Comparison of ENCODE assay signal across 11 cellular contexts in genomic region chr2:85421706-85422457, GRCh38. TPM values are rescaled to one million over a fixed set of nuclear protein-coding genes. Genes with fewer than 3 reads are reported as not detected.
DNase-seq lines count a peak whose midpoint lies in the region; ATAC-seq and TF ChIP-seq lines count a peak whose summit lies in the region.
"Had no signal": no experiment of that assay in that cellular context is flagged by ENCODE, and none has a peak within 500 bp of the region (broad histone marks: within the 10 kb centered on the region; RNA-seq: fewer than 3 reads in every experiment).

No MANE protein-coding gene starts in this region.

- H3K36me3 ChIP-seq in body of pancreas (replicated peaks in 1 of 2; ENCODE audit: insufficient read depth in 1 of 2, low read depth in 2 of 2), result no peaks in the 10 kb centered on the region
- no peaks in the 10 kb centered on the region for H3K36me3 ChIP-seq in mucosa of descending colon (ENCODE audit: low read depth)

- H3K9me3 ChIP-seq in body of pancreas (peaks cover 0 to 2% (median 0%) of the 10 kb centered on the region in 3 donors), mucosa of descending colon (no peaks in the 10 kb centered on the region)

- WGBS in body of pancreas, 2 donors, result 51 to 52% methylated on average over 3 of the region's 3 CpGs

- no peak for ATAC-seq in activated naive CD8-positive, alpha-beta T cell treated with anti-CD3 and anti-CD28 coated beads, Interleukin-2, amount 10 ng/mL, durations not matched to agents 7 days and 5 days (ENCODE audit: low read depth)
- peak; percentile 54 for ATAC-seq in body of pancreas
- peak; percentile 19 for ATAC-seq in mucosa of descending colon
- ATAC-seq in HG03442 (IDR thresholded peaks at IDR 0.05; ENCODE audit: unreplicated experiment), result no peak

- no peak overlapping the region for H3K4me3 Mint-ChIP-seq in activated naive CD8-positive, alpha-beta T cell treated with anti-CD3 and anti-CD28 coated beads, Interleukin-2, amount 10 ng/mL, durations not matched to agents 7 days and 5 days
- no peak overlapping the region for H3K4me3 Mint-ChIP-seq in activated naive CD8-positive, alpha-beta T cell treated with anti-CD3 and anti-CD28 coated beads for 36 hours
- peak overlapping the region; percentile 68 for H3K4me3 Mint-ChIP-seq in type B pancreatic cell

- H3K4me3 ChIP-seq in body of pancreas, result no peak overlapping the region
- H3K4me3 ChIP-seq in mucosa of descending colon, result no peak overlapping the region

- POLR2A ChIA-PET in activated naive CD8-positive, alpha-beta T cell treated with anti-CD3 and anti-CD28 coated beads, Interleukin-2, amount 10 ng/mL, durations not matched to agents 7 days and 5 days (lab: Charles Lee), result interaction anchor here (0.9 to 6.7 kb wide), 4 partner anchors 13 to 129 kb away, joined by 5 to 113 read pairs (median 56); partner anchors contain the start of genes CAPG and MAT2A

- no peaks in the 10 kb centered on the region for H3K9me3 Mint-ChIP-seq in activated naive CD8-positive, alpha-beta T cell treated with anti-CD3 and anti-CD28 coated beads, Interleukin-2, amount 10 ng/mL, durations not matched to agents 7 days and 5 days
- H3K9me3 Mint-ChIP-seq in activated naive CD8-positive, alpha-beta T cell treated with anti-CD3 and anti-CD28 coated beads for 36 hours, result no peaks in the 10 kb centered on the region
- H3K9me3 Mint-ChIP-seq in type B pancreatic cell, result no peaks in the 10 kb centered on the region

- peak overlapping the region; percentile 91 to 96 (median 94) for H3K27ac ChIP-seq in body of pancreas

- TF ChIP-seq POLR2A in body of pancreas (IDR thresholded peaks at IDR 0.05), result no peak

- H3K4me1 ChIP-seq in body of pancreas (peaks cover 87% of the 10 kb centered on the region), mucosa of descending colon (ENCODE audit: low read depth) (peaks cover 31% of the 10 kb centered on the region)

- H3K27ac Mint-ChIP-seq in activated naive CD8-positive, alpha-beta T cell treated with anti-CD3 and anti-CD28 coated beads, Interleukin-2, amount 10 ng/mL, durations not matched to agents 7 days and 5 days, result peak overlapping the region; percentile 47
- H3K27ac Mint-ChIP-seq in activated naive CD8-positive, alpha-beta T cell treated with anti-CD3 and anti-CD28 coated beads for 36 hours, result no peak overlapping the region
- peak overlapping the region; percentile 83 for H3K27ac Mint-ChIP-seq in type B pancreatic cell

- no peaks in the 10 kb centered on the region for H3K27me3 ChIP-seq in body of pancreas

- peaks cover 28% of the 10 kb centered on the region for H3K4me1 Mint-ChIP-seq in activated naive CD8-positive, alpha-beta T cell treated with anti-CD3 and anti-CD28 coated beads, Interleukin-2, amount 10 ng/mL, durations not matched to agents 7 days and 5 days
- H3K4me1 Mint-ChIP-seq in activated naive CD8-positive, alpha-beta T cell treated with anti-CD3 and anti-CD28 coated beads for 36 hours, result peaks cover 23% of the 10 kb centered on the region
- H3K4me1 Mint-ChIP-seq in type B pancreatic cell (ENCODE audit: unreplicated experiment), result peaks cover 34% of the 10 kb centered on the region

- DNase-seq in activated naive CD8-positive, alpha-beta T cell treated with anti-CD3 and anti-CD28 coated beads, Interleukin-2, amount 10 ng/mL, durations not matched to agents 7 days and 5 days, result no peak
- DNase-seq in activated naive CD8-positive, alpha-beta T cell treated with anti-CD3 and anti-CD28 coated beads for 36 hours, result no peak
- DNase-seq in body of pancreas (peak; percentile 69 to 83 (median 76)), mucosa of descending colon (no peak), type B pancreatic cell (ENCODE audit: extremely low spot score, unreplicated experiment) (no peak), SIG-M5 treated with dmso at 0.1 percent for 504 hours (lab: John Stamatoyannopoulos, UW; ENCODE audit: unreplicated experiment) (no peak), posterior vena cava (ENCODE audit: low spot score) (no peak)
- DNase-seq: activated CD4-positive, alpha-beta T cell treated with anti-CD3 and anti-CD28 coated beads for 1 hour; NCI-H1694 had no signal

- TF ChIP-seq CTCF in body of pancreas (IDR thresholded peaks at IDR 0.05) (no peak), mucosa of descending colon (IDR thresholded peaks at IDR 0.05) (no peak), type B pancreatic cell (conservative IDR thresholded peaks at IDR 0.05) (no peak)

- intact Hi-C loops in body of pancreas (cut with DNase I) (loop anchor here (5.0 kb wide), 1 partner anchor 130 kb away; no protein-coding TSS in a partner anchor), mucosa of descending colon (cut with DNase I, micrococcal nuclease) (loop anchor here in 1 of 2 donors (5.0 kb wide), 1 partner anchor 130 kb away; no protein-coding TSS in a partner anchor), posterior vena cava (cut with DNase I) (loop anchor here (2.0 kb wide), 2 partner anchors 129 to 131 kb away; no protein-coding TSS in a partner anchor)

- H3K36me3 Mint-ChIP-seq in activated naive CD8-positive, alpha-beta T cell treated with anti-CD3 and anti-CD28 coated beads, Interleukin-2, amount 10 ng/mL, durations not matched to agents 7 days and 5 days, result no peaks in the 10 kb centered on the region
- no peaks in the 10 kb centered on the region for H3K36me3 Mint-ChIP-seq in activated naive CD8-positive, alpha-beta T cell treated with anti-CD3 and anti-CD28 coated beads for 36 hours
- no peaks in the 10 kb centered on the region for H3K36me3 Mint-ChIP-seq in type B pancreatic cell

- H3K27me3 Mint-ChIP-seq in activated naive CD8-positive, alpha-beta T cell treated with anti-CD3 and anti-CD28 coated beads, Interleukin-2, amount 10 ng/mL, durations not matched to agents 7 days and 5 days, result no peaks in the 10 kb centered on the region
- H3K27me3 Mint-ChIP-seq in activated naive CD8-positive, alpha-beta T cell treated with anti-CD3 and anti-CD28 coated beads for 36 hours, result no peaks in the 10 kb centered on the region
- no peaks in the 10 kb centered on the region for H3K27me3 Mint-ChIP-seq in type B pancreatic cell

RNA-seq across cellular contexts. Expression of gene SH2D6, which starts 3.4 kb away (rescaled TPM):
- total RNA-seq in activated naive CD8-positive, alpha-beta T cell treated with anti-CD3 and anti-CD28 coated beads, Interleukin-2, amount 10 ng/mL, durations not matched to agents 7 days and 5 days, result 1 to 10 TPM in 1 of 2 experiments, under 1 TPM in 1; 0.94 to 1.4 TPM
- total RNA-seq in activated naive CD8-positive, alpha-beta T cell treated with anti-CD3 and anti-CD28 coated beads for 36 hours, result 1 to 10 TPM in 1 of 2 experiments, under 1 TPM in 1; 0.74 to 1.2 TPM
- total RNA-seq in body of pancreas (10 to 100 TPM in 1 of 2 donors, under 1 TPM in 1; 0.26 to 15.5 TPM), mucosa of descending colon (10 to 100 TPM in 1 of 3 donors, 1 to 10 TPM in 2; 6.7 to 13.1 (median 8.6) TPM), type B pancreatic cell (ENCODE audit: low replicate concordance) (0.97 TPM in 1 of 2 replicates, not detected in the other), posterior vena cava (not detected)
- total RNA-seq: lung microvascular endothelial cell had no signal

RNA-seq across cellular contexts. Expression of gene CAPG, which starts 11.7 kb away (rescaled TPM):
- total RNA-seq in activated naive CD8-positive, alpha-beta T cell treated with anti-CD3 and anti-CD28 coated beads, Interleukin-2, amount 10 ng/mL, durations not matched to agents 7 days and 5 days, result 100 to 1,000 TPM; 263 to 279 TPM
- total RNA-seq in activated naive CD8-positive, alpha-beta T cell treated with anti-CD3 and anti-CD28 coated beads for 36 hours, result 10 to 100 TPM; 18.1 to 19.8 TPM
- total RNA-seq in body of pancreas (10 to 100 TPM; 26.0 to 35.0 TPM), mucosa of descending colon (100 to 1,000 TPM in 1 of 3 donors, 10 to 100 TPM in 2; 46.3 to 103 (median 71.2) TPM), type B pancreatic cell (ENCODE audit: low replicate concordance) (61.1 and 195 TPM in 2 replicates), posterior vena cava (10 to 100 TPM; 56.6 to 72.1 TPM)

Comparison
In these comparisons a context has a peak if more than half of its experiments do, and no peak if none do; other contexts are left out.
1. ATAC-seq: peak in body of pancreas (single experiment) and mucosa of descending colon (single experiment); none in activated naive CD8-positive, alpha-beta T cell treated with anti-CD3 and anti-CD28 coated beads, Interleukin-2, amount 10 ng/mL, durations not matched to agents 7 days and 5 days (single experiment) and HG03442 (single experiment).
2. DNase-seq: peak in body of pancreas (4 of 4); none in activated naive CD8-positive, alpha-beta T cell treated with anti-CD3 and anti-CD28 coated beads, Interleukin-2, amount 10 ng/mL, durations not matched to agents 7 days and 5 days (single experiment), activated naive CD8-positive, alpha-beta T cell treated with anti-CD3 and anti-CD28 coated beads for 36 hours (single experiment), mucosa of descending colon (0 of 3), type B pancreatic cell (single experiment), SIG-M5 treated with dmso at 0.1 percent for 504 hours (single experiment) and posterior vena cava (single experiment).